In the genomic region with DNA sequence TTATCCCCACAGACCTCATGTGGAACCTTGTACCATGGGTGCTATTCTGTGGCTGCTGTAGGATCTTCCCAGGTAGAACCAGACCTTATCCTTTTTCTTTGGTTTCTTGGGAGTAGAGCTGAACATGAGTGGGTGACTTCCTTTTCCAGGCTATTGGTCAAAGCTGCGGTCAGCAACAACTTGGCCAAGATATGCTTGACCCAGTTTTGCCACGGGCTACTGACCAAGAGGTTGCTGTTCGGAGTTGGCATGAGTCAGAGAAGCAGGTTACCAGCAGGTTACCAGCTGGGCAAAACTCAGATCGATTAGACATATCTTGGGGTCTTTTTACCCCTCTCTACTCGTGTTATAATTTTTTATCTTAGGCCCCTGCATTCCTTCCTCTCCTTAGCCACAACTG, we compare ENCODE assay signal across 15 cellular contexts. TPM values are rescaled to one million over a fixed set of nuclear protein-coding genes. Genes with fewer than 3 reads are reported as not detected.
DNase-seq lines count a peak whose midpoint lies in the region; FAIRE-seq and TF ChIP-seq lines count a peak whose summit lies in the region.
"Had no signal": no experiment of that assay in that cellular context is flagged by ENCODE, and none has a peak within 500 bp of the region (broad histone marks: within the 10 kb centered on the region; RNA-seq: fewer than 3 reads in every experiment).

No MANE protein-coding gene starts in this region.

- peaks cover 26% of the 10 kb centered on the region for H3K4me1 ChIP-seq in SJCRH30

- H3K4me1 Mint-ChIP-seq in osteocyte (ENCODE audit: unreplicated experiment) = peaks cover 4% of the 10 kb centered on the region

- no peak overlapping the region for H3K27ac Mint-ChIP-seq in osteocyte (ENCODE audit: unreplicated experiment)

- FAIRE-seq in GM19239 (lab: Jason Lieb, UNC) = peak; percentile 70
- FAIRE-seq: endothelial cell of umbilical vein had no signal

- H3K27ac ChIP-seq in SJCRH30 = peak overlapping the region; percentile 46
- H3K27ac ChIP-seq: sigmoid colon, tibial nerve had no signal

- no peaks in the 10 kb centered on the region for H3K9me3 Mint-ChIP-seq in osteocyte (ENCODE audit: unreplicated experiment)

- H3K9me3 ChIP-seq in SJCRH30 (replicated peaks) = no peaks in the 10 kb centered on the region
- H3K9me3 ChIP-seq: sigmoid colon, tibial nerve had no signal

- peak; percentile 34 for DNase-seq in A172 (ENCODE audit: low spot score)
- no peak for DNase-seq in GM19239 (ENCODE audit: insufficient read length, low spot score)
- peak in 1 of 2 experiments; percentile 30 for DNase-seq in SJCRH30
- DNase-seq in fibroblast of peridontal ligament (ENCODE audit: extremely low read depth) = peak; percentile 39
- no peak for DNase-seq in dermis blood vessel endothelial cell
- no peak for DNase-seq in osteocyte (ENCODE audit: extremely low spot score, unreplicated experiment)
- no peak for DNase-seq in activated naive CD4-positive, alpha-beta T cell treated with Interleukin-2 at 50 U/mL for 16 hours
- DNase-seq in NCI-H1930 (lab: John Stamatoyannopoulos, UW) = no peak
- DNase-seq: activated CD8-positive, alpha-beta memory T cell treated with anti-CD3 and anti-CD28 coated beads, Interleukin-2, amount 50 U/mL, for 48 hours; amygdala; H7; KG1; sigmoid colon had no signal

- no peaks in the 10 kb centered on the region for H3K36me3 Mint-ChIP-seq in osteocyte (ENCODE audit: unreplicated experiment)

- H3K27me3 Mint-ChIP-seq in osteocyte (ENCODE audit: unreplicated experiment) = no peaks in the 10 kb centered on the region

- H3K4me3 Mint-ChIP-seq in osteocyte (ENCODE audit: unreplicated experiment) = no peak overlapping the region

- H3K36me3 ChIP-seq in SJCRH30 = no peaks in the 10 kb centered on the region
- H3K36me3 ChIP-seq: sigmoid colon, tibial nerve had no signal

- no peak for TF ChIP-seq CTCF in osteocyte (IDR thresholded peaks at IDR 0.05)

- H3K4me3 ChIP-seq in SJCRH30 = no peak overlapping the region
- H3K4me3 ChIP-seq: sigmoid colon, tibial nerve had no signal

- H3K27me3 ChIP-seq in SJCRH30 = no peaks in the 10 kb centered on the region
- H3K27me3 ChIP-seq: sigmoid colon, tibial nerve had no signal

RNA-seq across cellular contexts. Expression of a gene that starts 36.7 kb away (rescaled TPM):
- 45.7 and 53.6 TPM in 2 replicates for total RNA-seq in A172 (2014; rRNA removed; shearing (Covaris generic))
- total RNA-seq in SJCRH30 (2014; rRNA removed; shearing (Covaris generic)) = 1.4 and 2.5 TPM in 2 replicates
- total RNA-seq in dermis blood vessel endothelial cell (2.7 and 3.9 TPM in 2 replicates), osteocyte (0.81 and 1.5 TPM in 2 replicates)

Comparison
In these comparisons a context has a peak if more than half of its experiments do, and no peak if none do; other contexts are left out.
1. DNase-seq: peak in A172 (single experiment) and fibroblast of peridontal ligament (single experiment); none in GM19239 (single experiment), dermis blood vessel endothelial cell (single experiment), osteocyte (single experiment), activated naive CD4-positive, alpha-beta T cell treated with Interleukin-2 at 50 U/mL for 16 hours (single experiment) and NCI-H1930 (0 of 2).